ENCODE assay signal across 20 cellular contexts in the genomic region with DNA sequence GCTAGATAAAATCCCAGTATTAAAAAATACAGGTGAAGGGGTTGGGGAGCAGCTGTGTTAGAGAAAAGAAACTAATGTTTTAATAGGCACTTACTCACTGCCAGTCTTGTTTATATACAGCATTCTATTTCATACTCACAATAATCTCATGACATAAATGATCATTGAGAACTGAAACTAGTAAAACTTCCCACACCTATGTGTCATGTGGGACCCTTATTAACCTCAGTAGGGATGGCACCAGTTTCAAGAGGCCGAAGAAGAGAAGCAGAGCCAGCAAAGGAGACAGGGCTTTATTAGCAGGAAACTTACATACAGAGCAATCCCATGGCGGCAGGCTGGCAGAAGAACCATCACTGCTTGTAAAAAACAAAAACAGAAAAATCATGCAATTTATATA. TPM values are rescaled to one million over a fixed set of nuclear protein-coding genes. Genes with fewer than 3 reads are reported as not detected.
DNase-seq lines count a peak whose midpoint lies in the region; ATAC-seq lines count a peak whose summit lies in the region.
"Had no signal": no experiment of that assay in that cellular context is flagged by ENCODE, and none has a peak within 500 bp of the region (broad histone marks: within the 10 kb centered on the region; RNA-seq: fewer than 3 reads in every experiment).

No MANE protein-coding gene starts in this region.

- no peak overlapping the region for H3K27ac ChIP-seq in epithelial cell of prostate
- H3K27ac ChIP-seq: 22Rv1, A549, C4-2B had no signal

- DNase-seq in DMS 273 (lab: John Stamatoyannopoulos, UW; ENCODE audit: unreplicated experiment) (peak; percentile 44), DMS 273 treated with DMSO at 0.1 percent for 48 hours (lab: John Stamatoyannopoulos, UW) (no peak), M059J (ENCODE audit: low read depth) (peak; percentile 49), epithelial cell of prostate (ENCODE audit: low read depth, low spot score) (peak; percentile 67), NCI-H146 (lab: John Stamatoyannopoulos, UW) (no peak), HPDE6-E6E7 (ENCODE audit: extremely low spot score) (no peak)
- DNase-seq: AML-193; CD4-positive, alpha-beta memory T cell; DMS53; DND-41; EL; GOT3; H7; HFFc6 had no signal

- no peak for ATAC-seq in HG03342 (IDR thresholded peaks at IDR 0.05; ENCODE audit: unreplicated experiment)
- ATAC-seq: A549, HCT116 had no signal

RNA-seq across cellular contexts. Expression of a gene that starts 48.8 kb away (rescaled TPM):
- 2.8 and 3.2 TPM in 2 replicates for total RNA-seq in M059J (2014; rRNA removed; shearing (Covaris generic))
- total RNA-seq: CD4-positive, alpha-beta memory T cell; HT-29 had no signal

Comparison
In these comparisons a context has a peak if more than half of its experiments do, and no peak if none do; other contexts are left out.
1. DNase-seq: peak in DMS 273 (single experiment), M059J (single experiment) and epithelial cell of prostate (single experiment); none in DMS 273 treated with DMSO at 0.1 percent for 48 hours (single experiment), NCI-H146 (single experiment) and HPDE6-E6E7 (single experiment).